ENCODE assay signal across 10 cellular contexts in genomic region chr21:44301961-44302406, GRCh38. TPM values are rescaled to one million over a fixed set of nuclear protein-coding genes. Genes with fewer than 3 reads are reported as not detected.
DNase-seq lines count a peak whose midpoint lies in the region; ATAC-seq and TF ChIP-seq lines count a peak whose summit lies in the region.
"Had no signal": no experiment of that assay in that cellular context is flagged by ENCODE, and none has a peak within 500 bp of the region (broad histone marks: within the 10 kb centered on the region; RNA-seq: fewer than 3 reads in every experiment).

No MANE protein-coding gene starts in this region.

- no peak overlapping the region for H3K4me3 ChIP-seq in CD4-positive, alpha-beta memory T cell (ENCODE audit: low read length in 2 of 2)
- H3K4me3 ChIP-seq in HCT116 (replicated peaks in 1 of 2; ENCODE audit: low read depth in 1 of 2, low read length in 2 of 2) (no peak overlapping the region), vagina (no peak overlapping the region)
- H3K4me3 ChIP-seq in naive thymus-derived CD4-positive, alpha-beta T cell (ENCODE audit: low read length), result no peak overlapping the region

- DNase-seq in CD4-positive, alpha-beta memory T cell, result no peak
- DNase-seq in HCT116 (ENCODE audit: low read depth, low spot score), result no peak
- no peak for DNase-seq in naive thymus-derived CD4-positive, alpha-beta T cell
- DNase-seq in vagina (ENCODE audit: extremely low spot score in 2 of 2), result no peak
- DNase-seq: KG1 had no signal

- no peak for TF ChIP-seq POLR2A in HCT116 (IDR thresholded peaks at IDR 0.05; ENCODE audit: borderline replicate concordance, extremely low read depth, insufficient read depth, insufficient read length)
- TF ChIP-seq POLR2A in vagina (IDR thresholded peaks at IDR 0.05), result no peak

- H3K9me2 ChIP-seq in HCT116 (ENCODE audit: insufficient read depth), result no peaks in the 10 kb centered on the region

- H3K4me3 Mint-ChIP-seq in CD4-positive, alpha-beta memory T cell, result peak overlapping the region; percentile 43 to 85 (median 67)
- H3K4me3 Mint-ChIP-seq in activated naive CD8-positive, alpha-beta T cell, result peak overlapping the region; percentile 82
- peak overlapping the region; percentile 27 to 88 (median 76) for H3K4me3 Mint-ChIP-seq in naive thymus-derived CD4-positive, alpha-beta T cell

- H3K36me3 Mint-ChIP-seq in CD4-positive, alpha-beta memory T cell, result peaks cover 0 to 16% of the 10 kb centered on the region in 2 donors
- no peaks in the 10 kb centered on the region for H3K36me3 Mint-ChIP-seq in activated naive CD8-positive, alpha-beta T cell
- peaks cover 0 to 5% (median 0%) of the 10 kb centered on the region in 5 donors for H3K36me3 Mint-ChIP-seq in naive thymus-derived CD4-positive, alpha-beta T cell

- peaks cover 57% of the 10 kb centered on the region for H3K79me2 ChIP-seq in HCT116 (ENCODE audit: insufficient read depth, low read length)

- peaks cover 0 to 2% (median 0%) of the 10 kb centered on the region in 8 donors for H3K9me3 Mint-ChIP-seq in CD4-positive, alpha-beta memory T cell
- H3K9me3 Mint-ChIP-seq in activated naive CD8-positive, alpha-beta T cell (ENCODE audit: low read depth), result no peaks in the 10 kb centered on the region
- peaks cover 0 to 2% (median 0%) of the 10 kb centered on the region in 11 donors for H3K9me3 Mint-ChIP-seq in naive thymus-derived CD4-positive, alpha-beta T cell

- no peak for TF ChIP-seq RAD21 in HCT116 (IDR thresholded peaks at IDR 0.05; ENCODE audit: low read depth)

- peaks cover 69% of the 10 kb centered on the region for H3K4me1 ChIP-seq in CD4-positive, alpha-beta memory T cell (ENCODE audit: insufficient read depth, low read length)
- H3K4me1 ChIP-seq in HCT116 (ENCODE audit: control insufficient read depth in 1 of 2, insufficient read depth in 2 of 2, low read length in 2 of 2) (peaks cover 15 to 48% of the 10 kb centered on the region in 2 experiments), vagina (peaks cover 73% of the 10 kb centered on the region)
- H3K4me1 ChIP-seq in naive thymus-derived CD4-positive, alpha-beta T cell (ENCODE audit: control insufficient read depth in 2 of 2, insufficient read depth in 2 of 2, low read length in 2 of 2), result peaks cover 30 to 52% of the 10 kb centered on the region in 2 donors

- no peak overlapping the region for H3K9ac ChIP-seq in HCT116 (ENCODE audit: low read length)

- no peaks in the 10 kb centered on the region for H3K9me3 ChIP-seq in CD4-positive, alpha-beta memory T cell (ENCODE audit: control insufficient read depth in 1 of 2, low read length in 2 of 2)
- H3K9me3 ChIP-seq in HCT116 (ENCODE audit: control insufficient read depth in 1 of 2, insufficient read depth in 1 of 2, low read depth in 1 of 2, low read length in 2 of 2), result no peaks in the 10 kb centered on the region
- no peaks in the 10 kb centered on the region for H3K9me3 ChIP-seq in naive thymus-derived CD4-positive, alpha-beta T cell (ENCODE audit: control insufficient read depth in 2 of 3, low read length in 3 of 3)
- H3K9me3 ChIP-seq in vagina, result no peaks in the 10 kb centered on the region

- H3K27ac ChIP-seq in CD4-positive, alpha-beta memory T cell (ENCODE audit: low read depth, low read length), result no peak overlapping the region
- H3K27ac ChIP-seq in HCT116 (ENCODE audit: low read depth, low read length) (peak overlapping the region; percentile 18), vagina (no peak overlapping the region)
- H3K27ac ChIP-seq in naive thymus-derived CD4-positive, alpha-beta T cell (ENCODE audit: low read depth, low read length), result peak overlapping the region; percentile 47

- RAD21 ChIA-PET in HCT116 (lab: Charles Lee; ENCODE audit: low non-redundant PET in 1 of 2, low total read pairs in 2 of 2, uncharacterized antibody in 2 of 2, unreplicated experiment in 2 of 2), result no interaction called here

- no peaks in the 10 kb centered on the region for H3K27me3 ChIP-seq in CD4-positive, alpha-beta memory T cell (ENCODE audit: insufficient read depth, low read length)
- no peaks in the 10 kb centered on the region for H3K27me3 ChIP-seq in HCT116 (ENCODE audit: insufficient read depth, low read length)
- H3K27me3 ChIP-seq in naive thymus-derived CD4-positive, alpha-beta T cell (ENCODE audit: control insufficient read depth in 2 of 2, insufficient read depth in 2 of 2, low read length in 2 of 2), result no peaks in the 10 kb centered on the region
- H3K27me3 ChIP-seq in vagina, result no peaks in the 10 kb centered on the region

- no peaks in the 10 kb centered on the region for H3K27me3 Mint-ChIP-seq in CD4-positive, alpha-beta memory T cell
- H3K27me3 Mint-ChIP-seq in activated naive CD8-positive, alpha-beta T cell, result no peaks in the 10 kb centered on the region
- no peaks in the 10 kb centered on the region for H3K27me3 Mint-ChIP-seq in naive thymus-derived CD4-positive, alpha-beta T cell

- H3K4me2 ChIP-seq in HCT116 (ENCODE audit: low read length), result peak overlapping the region; percentile 98

- H3K4me1 Mint-ChIP-seq in CD4-positive, alpha-beta memory T cell, result peaks cover 22 to 75% (median 53%) of the 10 kb centered on the region in 4 donors
- peaks cover 50% of the 10 kb centered on the region for H3K4me1 Mint-ChIP-seq in activated naive CD8-positive, alpha-beta T cell (ENCODE audit: low read depth)
- peaks cover 41 to 66% (median 50%) of the 10 kb centered on the region in 7 donors for H3K4me1 Mint-ChIP-seq in naive thymus-derived CD4-positive, alpha-beta T cell

- POLR2A ChIA-PET in CD4-positive, alpha-beta memory T cell (lab: Charles Lee; ENCODE audit: partially characterized antibody), result interaction anchor here (0.6 to 1.2 kb wide), 3 partner anchors 14 to 38 kb away, joined by 3 read pairs; partner anchors contain the start of gene CFAP410
- POLR2A ChIA-PET in HCT116 (lab: Charles Lee), result no interaction called here
- POLR2A ChIA-PET in naive thymus-derived CD4-positive, alpha-beta T cell (lab: Charles Lee), result interaction anchor here (3.5 kb wide), 1 partner anchor 38 kb away, joined by 14 read pairs; the partner anchor contains the start of gene CFAP410

- CTCF ChIA-PET in CD4-positive, alpha-beta memory T cell (lab: Charles Lee; ENCODE audit: partially characterized antibody), result no interaction called here
- CTCF ChIA-PET in HCT116 (lab: Charles Lee), result no interaction called here
- CTCF ChIA-PET in naive thymus-derived CD4-positive, alpha-beta T cell (lab: Charles Lee), result interaction anchor here (0.9 kb wide), 1 partner anchor 36 kb away, joined by 4 read pairs; no protein-coding TSS in a partner anchor

- no peaks in the 10 kb centered on the region for H3K36me3 ChIP-seq in CD4-positive, alpha-beta memory T cell (ENCODE audit: insufficient read depth, low read length)
- H3K36me3 ChIP-seq in HCT116 (ENCODE audit: control insufficient read depth in 1 of 2, insufficient read depth in 2 of 2, low read length in 2 of 2) (peaks cover 0 to 2% of the 10 kb centered on the region in 2 experiments; a peak in 1 of 4 replicates), vagina (no peaks in the 10 kb centered on the region)
- peaks cover 0 to 19% (median 0%) of the 10 kb centered on the region in 3 experiments for H3K36me3 ChIP-seq in naive thymus-derived CD4-positive, alpha-beta T cell (ENCODE audit: control insufficient read depth in 2 of 3, insufficient read depth in 3 of 3, low read length in 3 of 3)

- ATAC-seq in HCT116 (no peak), HG03196 (IDR thresholded peaks at IDR 0.05; ENCODE audit: unreplicated experiment) (no peak), HG03469 (IDR thresholded peaks at IDR 0.05; ENCODE audit: unreplicated experiment) (no peak), GM18502 (IDR thresholded peaks at IDR 0.05; ENCODE audit: poor library complexity, unreplicated experiment) (no peak)
- ATAC-seq in naive thymus-derived CD4-positive, alpha-beta T cell, result no peak

- TF ChIP-seq CTCF in HCT116 (IDR thresholded peaks at IDR 0.05 in 2 of 3, conservative IDR thresholded peaks at IDR 0.05 in 1 of 3; ENCODE audit: borderline replicate concordance in 1 of 3, insufficient read depth in 1 of 3, low read depth in 2 of 3, low read length in 2 of 3) (peak in 1 of 3 experiments; percentile 17; a peak in 4 of 6 replicates), vagina (IDR thresholded peaks at IDR 0.05) (no peak)

- no TSS peak for BruUV-seq in HCT116 (replicated peaks; lab: Mats Ljungman, UMichigan)

- peak overlapping the region in 5 of 7 donors; percentile 3 to 85 (median 65) for H3K27ac Mint-ChIP-seq in CD4-positive, alpha-beta memory T cell
- no peak overlapping the region for H3K27ac Mint-ChIP-seq in activated naive CD8-positive, alpha-beta T cell
- H3K27ac Mint-ChIP-seq in naive thymus-derived CD4-positive, alpha-beta T cell, result peak overlapping the region; percentile 39 to 86 (median 70)

- intact Hi-C loops in CD4-positive, alpha-beta memory T cell (cut with micrococcal nuclease), result no loop called here
- intact Hi-C loops in HCT116 (cut with micrococcal nuclease), result no loop called here
- intact Hi-C loops in naive thymus-derived CD4-positive, alpha-beta T cell (cut with micrococcal nuclease), result loop anchor here (2.0 to 5.0 kb wide), 2 partner anchors 37 to 155 kb away; partner anchors contain the start of genes CFAP410 (in 1 of the 2) and LRRC3 (in 1 of the 2)
- intact Hi-C loops in vagina (cut with DNase I), result no loop called here

- no peak overlapping the region for H2AFZ ChIP-seq in HCT116 (ENCODE audit: low read depth, low read length, poor library complexity, severe bottlenecking)

- H4K20me1 ChIP-seq in HCT116 (ENCODE audit: insufficient read depth), result no peaks in the 10 kb centered on the region

RNA-seq across cellular contexts. Expression of gene PFKL, which starts 2.1 kb away (rescaled TPM):
- 100 to 1,000 TPM; 143 to 145 TPM for total RNA-seq in CD4-positive, alpha-beta memory T cell
- polyA plus RNA-seq in CD4-positive, alpha-beta memory T cell, result 100 to 1,000 TPM; 132 to 134 TPM
- total RNA-seq in HCT116 (2021; ENCODE audit: unreplicated experiment), result 150 TPM
- polyA plus RNA-seq in HCT116 (2012), result 202 and 254 TPM in 2 replicates
- 100 to 1,000 TPM; 107 to 196 (median 122) TPM for total RNA-seq in naive thymus-derived CD4-positive, alpha-beta T cell
- polyA plus RNA-seq in naive thymus-derived CD4-positive, alpha-beta T cell, result 100 to 1,000 TPM in 1 of 2 donors, 10 to 100 TPM in 1; 75.0 to 103 TPM
- total RNA-seq in vagina, result 79.1 TPM

RNA-seq across cellular contexts. Expression of gene AIRE, which starts 16.3 kb away (rescaled TPM):
- total RNA-seq in CD4-positive, alpha-beta memory T cell, result not detected
- polyA plus RNA-seq in CD4-positive, alpha-beta memory T cell, result 1 to 10 TPM in 1 of 2 donors, under 1 TPM in 1; 0.32 to 2.3 TPM
- total RNA-seq in HCT116 (2021; ENCODE audit: unreplicated experiment) (not detected), vagina (0.25 TPM)
- polyA plus RNA-seq in HCT116 (2012), result 0.01 TPM in 1 of 2 replicates, not detected in the other
- 1 to 10 TPM in 1 of 5 experiments, under 1 TPM in 1, not detected in 3; 0.32 to 2.6 TPM for total RNA-seq in naive thymus-derived CD4-positive, alpha-beta T cell
- under 1 TPM in 1 of 2 donors, not detected in 1; 0.14 TPM for polyA plus RNA-seq in naive thymus-derived CD4-positive, alpha-beta T cell
- total RNA-seq: SK-MEL-5 had no signal

RNA-seq across cellular contexts. Expression of gene CFAP410, which starts 37.2 kb away (rescaled TPM):
- 10 to 100 TPM; 51.7 to 55.2 TPM for total RNA-seq in CD4-positive, alpha-beta memory T cell
- 10 to 100 TPM; 20.1 to 32.4 TPM for polyA plus RNA-seq in CD4-positive, alpha-beta memory T cell
- total RNA-seq in HCT116 (2021; ENCODE audit: unreplicated experiment) (15.3 TPM), vagina (24.3 TPM)
- polyA plus RNA-seq in HCT116 (2012), result 12.6 and 13.0 TPM in 2 replicates
- total RNA-seq in naive thymus-derived CD4-positive, alpha-beta T cell, result 10 to 100 TPM; 20.8 to 66.7 (median 49.5) TPM
- 10 to 100 TPM; 26.3 to 45.4 TPM for polyA plus RNA-seq in naive thymus-derived CD4-positive, alpha-beta T cell

RNA-seq across cellular contexts. Expression of gene DNMT3L, which starts 40.3 kb away (rescaled TPM):
- not detected for total RNA-seq in CD4-positive, alpha-beta memory T cell
- not detected for polyA plus RNA-seq in CD4-positive, alpha-beta memory T cell
- not detected for total RNA-seq in HCT116 (2021; ENCODE audit: unreplicated experiment)
- not detected in 2 replicates for polyA plus RNA-seq in HCT116 (2012)
- not detected for total RNA-seq in naive thymus-derived CD4-positive, alpha-beta T cell
- polyA plus RNA-seq in naive thymus-derived CD4-positive, alpha-beta T cell, result not detected
- not detected for total RNA-seq in vagina
- total RNA-seq: SK-MEL-5 had no signal

RNA-seq across cellular contexts. Expression of gene TRPM2, which starts 51.4 kb away (rescaled TPM):
- 1 to 10 TPM; 1.3 to 1.7 TPM for total RNA-seq in CD4-positive, alpha-beta memory T cell
- polyA plus RNA-seq in CD4-positive, alpha-beta memory T cell, result under 1 TPM in 1 of 2 donors, not detected in 1; 0.37 TPM
- 28.1 TPM for total RNA-seq in HCT116 (2021; ENCODE audit: unreplicated experiment)
- 15.6 and 17.9 TPM in 2 replicates for polyA plus RNA-seq in HCT116 (2012)
- 10 to 100 TPM in 2 of 5 experiments, 1 to 10 TPM in 3; 1.2 to 29.6 (median 5.3) TPM for total RNA-seq in naive thymus-derived CD4-positive, alpha-beta T cell
- polyA plus RNA-seq in naive thymus-derived CD4-positive, alpha-beta T cell, result 1 to 10 TPM; 1.5 to 1.7 TPM
- total RNA-seq in vagina, result 2.2 TPM

Comparison
In these comparisons a context has a peak if more than half of its experiments do, and no peak if none do; other contexts are left out.
1. H3K27ac ChIP-seq: peak in HCT116 (single experiment) and naive thymus-derived CD4-positive, alpha-beta T cell (single experiment); none in CD4-positive, alpha-beta memory T cell (single experiment) and vagina (single experiment).
2. intact Hi-C loops: an anchor here in naive thymus-derived CD4-positive, alpha-beta T cell (2.0 to 5.0 kb wide); none called in CD4-positive, alpha-beta memory T cell, HCT116 and vagina.
3. Peak in every context shown above with its lines, with median percentiles within 50 percentile points of each other: H3K4me3 Mint-ChIP-seq.